Comparison of ENCODE assay signal across 22 cellular contexts in genomic region chr15:100895721-100896120, GRCh38. TPM values are rescaled to one million over a fixed set of nuclear protein-coding genes. Genes with fewer than 3 reads are reported as not detected.
"Had no signal": no experiment of that assay in that cellular context is flagged by ENCODE, and none has a peak within 500 bp of the region (broad histone marks: within the 10 kb centered on the region; RNA-seq: fewer than 3 reads in every experiment).

No MANE protein-coding gene starts in this region.

- H3K27ac ChIP-seq: foreskin keratinocyte, neutrophil, ovary, thoracic aorta, transverse colon had no signal

- ATAC-seq: foreskin keratinocyte; left colon; left ventricle myocardium superior; naive thymus-derived CD4-positive, alpha-beta T cell; right cardiac atrium; stimulated activated memory B cell treated with anti-CD40 and anti-IgM and Interleukin-4, amounts not matched to agents 10 μg/mL and 1 μg/mL and 100 μg/mL, for 72 hours; stimulated activated naive CD8-positive, alpha-beta T cell treated with anti-CD3 and anti-CD28 coated beads, Interleukin-15, amount 100 ng/mL, for 72 hours had no signal

- H3K4me2 ChIP-seq: smooth muscle cell had no signal

- DNase-seq: cerebellar nuclear complex; erythroblast; foreskin keratinocyte; head of caudate nucleus; hippocampal formation; left colon; left ventricle myocardium superior; mesenchymal stem cell; naive thymus-derived CD4-positive, alpha-beta T cell; nephron progenitor cell; ovary; right cardiac atrium; stimulated activated CD4-positive, alpha-beta T cell treated with anti-CD3 and anti-CD28 coated beads, Interleukin-4, amount 100 ng/mL, for 1 hour; stimulated activated naive CD8-positive, alpha-beta T cell treated with anti-CD3 and anti-CD28 coated beads, Interleukin-15, amount 100 ng/mL, for 72 hours; substantia nigra; transverse colon had no signal

- H3K36me3 ChIP-seq: neutrophil, ovary, thoracic aorta, transverse colon had no signal

- H3K4me3 ChIP-seq: lung, ovary, smooth muscle cell, thoracic aorta, transverse colon had no signal

- H3K4me1 Mint-ChIP-seq: naive thymus-derived CD4-positive, alpha-beta T cell; stimulated activated memory B cell treated with anti-CD40 and anti-IgM and Interleukin-4, amounts not matched to agents 10 μg/mL and 1 μg/mL and 100 μg/mL, for 72 hours had no signal

- H3K4me3 Mint-ChIP-seq: dendritic cell treated with granulocyte-macrophage colony-stimulating factor and Interleukin-4, amounts not matched to agents 40 ng/mL and 50 ng/mL, for 4 days; naive thymus-derived CD4-positive, alpha-beta T cell; nephron progenitor cell; stimulated activated memory B cell treated with anti-CD40 and anti-IgM and Interleukin-4, amounts not matched to agents 10 μg/mL and 1 μg/mL and 100 μg/mL, for 72 hours; stimulated activated naive CD8-positive, alpha-beta T cell treated with anti-CD3 and anti-CD28 coated beads, Interleukin-15, amount 100 ng/mL, for 72 hours had no signal

- H3K4me1 ChIP-seq: foreskin keratinocyte had no signal

- H3K9me3 Mint-ChIP-seq: dendritic cell treated with granulocyte-macrophage colony-stimulating factor and Interleukin-4, amounts not matched to agents 40 ng/mL and 50 ng/mL, for 4 days; naive thymus-derived CD4-positive, alpha-beta T cell; nephron progenitor cell; stimulated activated memory B cell treated with anti-CD40 and anti-IgM and Interleukin-4, amounts not matched to agents 10 μg/mL and 1 μg/mL and 100 μg/mL, for 72 hours; stimulated activated naive CD8-positive, alpha-beta T cell treated with anti-CD3 and anti-CD28 coated beads, Interleukin-15, amount 100 ng/mL, for 72 hours had no signal

- H3K9me3 ChIP-seq: neutrophil, ovary, thoracic aorta, transverse colon had no signal

- H3K27me3 ChIP-seq: foreskin keratinocyte, ovary had no signal

- H3K36me3 Mint-ChIP-seq: naive thymus-derived CD4-positive, alpha-beta T cell; stimulated activated memory B cell treated with anti-CD40 and anti-IgM and Interleukin-4, amounts not matched to agents 10 μg/mL and 1 μg/mL and 100 μg/mL, for 72 hours had no signal

- H3K27ac Mint-ChIP-seq: dendritic cell treated with granulocyte-macrophage colony-stimulating factor and Interleukin-4, amounts not matched to agents 40 ng/mL and 50 ng/mL, for 4 days; naive thymus-derived CD4-positive, alpha-beta T cell; nephron progenitor cell; stimulated activated memory B cell treated with anti-CD40 and anti-IgM and Interleukin-4, amounts not matched to agents 10 μg/mL and 1 μg/mL and 100 μg/mL, for 72 hours; stimulated activated naive CD8-positive, alpha-beta T cell treated with anti-CD3 and anti-CD28 coated beads, Interleukin-15, amount 100 ng/mL, for 72 hours had no signal

RNA-seq across cellular contexts. Expression of gene ALDH1A3, which starts 16.1 kb away (rescaled TPM):
- total RNA-seq: naive thymus-derived CD4-positive, alpha-beta T cell had no signal
